1 cellular context compared by ENCODE assay signal in the genomic region with DNA sequence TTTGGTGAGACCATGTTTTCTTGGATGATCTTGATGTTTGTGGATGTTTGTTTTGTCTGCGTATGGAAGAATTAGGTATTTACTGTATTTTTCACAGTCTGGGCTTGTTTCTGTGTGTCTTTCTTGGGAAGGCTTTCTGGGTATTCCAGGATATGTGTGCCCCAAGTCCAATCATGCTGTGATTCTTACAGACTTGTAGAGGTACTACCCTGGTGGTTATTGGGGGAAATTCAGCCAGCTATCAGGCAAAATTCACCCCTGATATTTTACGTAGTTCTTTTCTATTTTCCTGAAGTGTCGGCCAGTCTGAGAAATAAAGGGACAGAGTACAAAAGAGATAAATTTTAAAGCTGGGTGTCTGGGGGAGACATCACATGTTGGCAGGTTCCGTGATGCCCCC.
TF ChIP-seq lines count a peak whose summit lies in the region.

No MANE protein-coding gene starts in this region.

TF ChIP-seq in HCT116, 20 proteins besides CTCF, POLR2A, EP300 and RAD21 (continued from another document):
- no peak for TF ChIP-seq ZFX (IDR thresholded peaks at IDR 0.05)
- TF ChIP-seq EZH2 (IDR thresholded peaks at IDR 0.05) = no peak
- TF ChIP-seq EZH2phosphoT487 (IDR thresholded peaks at IDR 0.05; ENCODE audit: borderline replicate concordance) = no peak
- TF ChIP-seq POLR2AphosphoS5 (IDR thresholded peaks at IDR 0.05; ENCODE audit: low read depth, low read length) = no peak
- TF ChIP-seq ZNF274 (IDR thresholded peaks at IDR 0.05; ENCODE audit: low read depth, low read length) = no peak
- no peak for TF ChIP-seq SRF (IDR thresholded peaks at IDR 0.05; ENCODE audit: low read depth)
- no peak for TF ChIP-seq EGR1 (IDR thresholded peaks at IDR 0.05; ENCODE audit: low read depth)
- TF ChIP-seq, protein P1, sequence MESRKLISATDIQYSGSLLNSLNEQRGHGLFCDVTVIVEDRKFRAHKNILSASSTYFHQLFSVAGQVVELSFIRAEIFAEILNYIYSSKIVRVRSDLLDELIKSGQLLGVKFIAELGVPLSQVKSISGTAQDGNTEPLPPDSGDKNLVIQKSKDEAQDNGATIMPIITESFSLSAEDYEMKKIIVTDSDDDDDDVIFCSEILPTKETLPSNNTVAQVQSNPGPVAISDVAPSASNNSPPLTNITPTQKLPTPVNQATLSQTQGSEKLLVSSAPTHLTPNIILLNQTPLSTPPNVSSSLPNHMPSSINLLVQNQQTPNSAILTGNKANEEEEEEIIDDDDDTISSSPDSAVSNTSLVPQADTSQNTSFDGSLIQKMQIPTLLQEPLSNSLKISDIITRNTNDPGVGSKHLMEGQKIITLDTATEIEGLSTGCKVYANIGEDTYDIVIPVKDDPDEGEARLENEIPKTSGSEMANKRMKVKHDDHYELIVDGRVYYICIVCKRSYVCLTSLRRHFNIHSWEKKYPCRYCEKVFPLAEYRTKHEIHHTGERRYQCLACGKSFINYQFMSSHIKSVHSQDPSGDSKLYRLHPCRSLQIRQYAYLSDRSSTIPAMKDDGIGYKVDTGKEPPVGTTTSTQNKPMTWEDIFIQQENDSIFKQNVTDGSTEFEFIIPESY (IDR thresholded peaks at IDR 0.05; ENCODE audit: extremely low read depth, insufficient replicate concordance, low read length) = no peak
- no peak for TF ChIP-seq JUND (IDR thresholded peaks at IDR 0.05)
- TF ChIP-seq SP1 (IDR thresholded peaks at IDR 0.05; ENCODE audit: low read depth) = no peak
- TF ChIP-seq, protein P2, sequence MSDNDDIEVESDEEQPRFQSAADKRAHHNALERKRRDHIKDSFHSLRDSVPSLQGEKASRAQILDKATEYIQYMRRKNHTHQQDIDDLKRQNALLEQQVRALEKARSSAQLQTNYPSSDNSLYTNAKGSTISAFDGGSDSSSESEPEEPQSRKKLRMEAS (IDR thresholded peaks at IDR 0.05) = no peak
- TF ChIP-seq, protein P3, sequence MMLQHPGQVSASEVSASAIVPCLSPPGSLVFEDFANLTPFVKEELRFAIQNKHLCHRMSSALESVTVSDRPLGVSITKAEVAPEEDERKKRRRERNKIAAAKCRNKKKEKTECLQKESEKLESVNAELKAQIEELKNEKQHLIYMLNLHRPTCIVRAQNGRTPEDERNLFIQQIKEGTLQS (IDR thresholded peaks at IDR 0.05) = no peak
- TF ChIP-seq ELF1 (IDR thresholded peaks at IDR 0.05; ENCODE audit: borderline replicate concordance, low read depth) = no peak
